ENCODE assay signal across 23 cellular contexts in the genomic region with DNA sequence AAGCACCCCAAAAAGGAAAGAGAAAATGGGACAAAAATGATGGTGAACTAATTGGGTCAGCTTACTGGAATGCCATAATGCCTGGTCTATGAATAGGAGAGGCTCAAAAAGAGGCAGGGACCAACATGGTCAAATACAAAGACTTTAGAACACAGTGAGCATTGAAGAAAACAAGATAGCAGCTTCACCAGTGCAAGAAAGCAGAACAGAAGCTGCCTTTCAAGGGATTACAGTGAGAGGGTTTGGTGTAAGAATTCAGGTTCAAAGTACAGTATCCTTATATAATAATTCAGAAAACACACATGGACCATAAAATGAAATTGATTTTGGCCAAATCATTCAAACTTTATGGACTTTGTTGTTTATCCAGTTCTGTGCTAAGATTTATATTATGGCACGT.
DNase-seq lines count a peak whose midpoint lies in the region; FAIRE-seq and TF ChIP-seq lines count a peak whose summit lies in the region.
"Had no signal": no experiment of that assay in that cellular context is flagged by ENCODE, and none has a peak within 500 bp of the region (broad histone marks: within the 10 kb centered on the region; RNA-seq: fewer than 3 reads in every experiment).

No MANE protein-coding gene starts in this region.

- H3K4me3 ChIP-seq in keratinocyte (ENCODE audit: control insufficient read depth in 2 of 3, extremely low read depth in 1 of 3, insufficient read depth in 2 of 3, low read depth in 1 of 3, low read length in 3 of 3) (no peak overlapping the region), neuronal stem cell (ENCODE audit: low read length in 2 of 2) (no peak overlapping the region), colonic mucosa (no peak overlapping the region)
- H3K4me3 ChIP-seq: A549, GM12878, K562, MG63 had no signal

- no peak overlapping the region for H3K9ac ChIP-seq in keratinocyte (ENCODE audit: control insufficient read depth, extremely low read depth, insufficient read depth, low read length)
- no peak overlapping the region for H3K9ac ChIP-seq in neuronal stem cell (ENCODE audit: low read depth, low read length, poor library complexity)
- no peak overlapping the region for H3K9ac ChIP-seq in colonic mucosa (ENCODE audit: low read depth in 2 of 2, low read length in 2 of 2)

- peak; percentile 5 for FAIRE-seq in keratinocyte (lab: Jason Lieb, UNC)
- FAIRE-seq: A549, GM12878, HepG2, K562 had no signal

- no peak overlapping the region for H3K27ac ChIP-seq in keratinocyte (ENCODE audit: control insufficient read depth, insufficient read depth, low read length)
- no peak overlapping the region for H3K27ac ChIP-seq in neuronal stem cell (replicated peaks; ENCODE audit: low read length)
- no peak overlapping the region for H3K27ac ChIP-seq in colonic mucosa
- H3K27ac ChIP-seq: A549 had no signal

- no peak overlapping the region for H4K91ac ChIP-seq in neuronal stem cell (ENCODE audit: low read depth, low read length, poor library complexity)

- TF ChIP-seq CTCF in keratinocyte (optimal IDR thresholded peaks at IDR 0.05 in 1 of 3, IDR thresholded peaks at IDR 0.05 in 1 of 3, conservative IDR thresholded peaks at IDR 0.05 in 1 of 3; ENCODE audit: extremely low read depth in 1 of 3, insufficient read depth in 2 of 3, low read length in 3 of 3) (no peak), colonic mucosa (IDR thresholded peaks at IDR 0.05) (no peak)

- no peak overlapping the region for H2BK12ac ChIP-seq in neuronal stem cell (ENCODE audit: low read length)

- H3K79me2 ChIP-seq in keratinocyte (ENCODE audit: control insufficient read depth, insufficient read depth, low read length), result peaks cover 3% of the 10 kb centered on the region

- no peak overlapping the region for H2AFZ ChIP-seq in keratinocyte (ENCODE audit: control insufficient read depth, low read length)
- H2AFZ ChIP-seq in neuronal stem cell (ENCODE audit: low read length), result peak overlapping the region; percentile 16

- H3K79me1 ChIP-seq in neuronal stem cell (ENCODE audit: low read depth, low read length), result no peaks in the 10 kb centered on the region

- dilution Hi-C loops in keratinocyte (cut with MboI; ENCODE audit: extremely low pct_ligation_motif_present, low sequenced_read_pairs), result no loop called here

- no peak overlapping the region for H3K4me3 Mint-ChIP-seq in activated naive CD4-positive, alpha-beta T cell treated with anti-CD3 and anti-CD28 coated beads, Interleukin-2, amount 10 ng/mL, durations not matched to agents 7 days and 5 days
- H3K4me3 Mint-ChIP-seq: CD4-positive, CD25-positive, alpha-beta regulatory T cell had no signal

- intact Hi-C loops in colonic mucosa (cut with DNase I), result no loop called here

- H3K27ac Mint-ChIP-seq in activated naive CD4-positive, alpha-beta T cell treated with anti-CD3 and anti-CD28 coated beads, Interleukin-2, amount 10 ng/mL, durations not matched to agents 7 days and 5 days, result no peak overlapping the region
- H3K27ac Mint-ChIP-seq: CD4-positive, CD25-positive, alpha-beta regulatory T cell had no signal

- no peak overlapping the region for H2BK5ac ChIP-seq in neuronal stem cell (ENCODE audit: low read length)

- peaks cover 2 to 3% of the 10 kb centered on the region in 2 experiments for H3K36me3 ChIP-seq in keratinocyte (ENCODE audit: control insufficient read depth in 2 of 2, extremely low read depth in 1 of 2, insufficient read depth in 2 of 2, low read length in 2 of 2)
- no peaks in the 10 kb centered on the region for H3K36me3 ChIP-seq in neuronal stem cell (replicated peaks in 1 of 2; ENCODE audit: control insufficient read depth in 2 of 2, insufficient read depth in 2 of 2, low read length in 2 of 2)
- no peaks in the 10 kb centered on the region for H3K36me3 ChIP-seq in colonic mucosa
- H3K36me3 ChIP-seq: BE2C had no signal

- H4K20me1 ChIP-seq in keratinocyte (ENCODE audit: control insufficient read depth, extremely low read depth, insufficient read depth, low read length), result no peaks in the 10 kb centered on the region

- H3K4me2 ChIP-seq in keratinocyte (ENCODE audit: control insufficient read depth, extremely low read depth, insufficient read depth, low read depth, low read length) (no peak overlapping the region), neuronal stem cell (ENCODE audit: insufficient read depth, low read length, poor library complexity, severe bottlenecking) (no peak overlapping the region)
- H3K4me2 ChIP-seq: A549 had no signal

- WGBS in neuronal stem cell (ENCODE audit: extremely low coverage in 2 of 2, insufficient read length in 2 of 2, insufficient replicate concordance in 1 of 2), 2 donors, result no CpG with 5 or more reads among the region's 1 CpG

- H3K9me3 ChIP-seq in keratinocyte (ENCODE audit: control insufficient read depth, low read depth, low read length) (peaks cover 3% of the 10 kb centered on the region), neuronal stem cell (replicated peaks in 1 of 2; ENCODE audit: control insufficient read depth in 2 of 2, insufficient read depth in 1 of 2, low read depth in 1 of 2, low read length in 2 of 2) (no peaks in the 10 kb centered on the region), colonic mucosa (no peaks in the 10 kb centered on the region)
- H3K9me3 ChIP-seq: A549, BE2C had no signal

- H3K4ac ChIP-seq in neuronal stem cell (ENCODE audit: low read length), result no peak overlapping the region

- H3K14ac ChIP-seq in neuronal stem cell (ENCODE audit: low read length), result no peak overlapping the region

- no peaks in the 10 kb centered on the region for H3K36me3 Mint-ChIP-seq in activated naive CD4-positive, alpha-beta T cell treated with anti-CD3 and anti-CD28 coated beads, Interleukin-2, amount 10 ng/mL, durations not matched to agents 7 days and 5 days
- H3K36me3 Mint-ChIP-seq: CD4-positive, CD25-positive, alpha-beta regulatory T cell had no signal

- H3K18ac ChIP-seq in neuronal stem cell (ENCODE audit: low read length), result no peak overlapping the region

- H3K23ac ChIP-seq in neuronal stem cell (ENCODE audit: low read depth, low read length, poor library complexity), result no peak overlapping the region

- H3K9me1 ChIP-seq in keratinocyte (ENCODE audit: control insufficient read depth, extremely low read depth, insufficient read depth, low read length), result no peaks in the 10 kb centered on the region

- H3K27me3 Mint-ChIP-seq in activated naive CD4-positive, alpha-beta T cell treated with anti-CD3 and anti-CD28 coated beads, Interleukin-2, amount 10 ng/mL, durations not matched to agents 7 days and 5 days, result no peaks in the 10 kb centered on the region
- H3K27me3 Mint-ChIP-seq: CD4-positive, CD25-positive, alpha-beta regulatory T cell had no signal

- no peaks in the 10 kb centered on the region for H3K9me3 Mint-ChIP-seq in activated naive CD4-positive, alpha-beta T cell treated with anti-CD3 and anti-CD28 coated beads, Interleukin-2, amount 10 ng/mL, durations not matched to agents 7 days and 5 days

- H3K27me3 ChIP-seq in keratinocyte (ENCODE audit: control insufficient read depth, extremely low read depth, insufficient read depth, low read length) (no peaks in the 10 kb centered on the region), neuronal stem cell (ENCODE audit: control insufficient read depth in 3 of 3, insufficient read depth in 3 of 3, low read depth in 1 of 3, low read length in 3 of 3) (no peaks in the 10 kb centered on the region), colonic mucosa (no peaks in the 10 kb centered on the region)
- H3K27me3 ChIP-seq: MG63 had no signal

- H2AK5ac ChIP-seq in neuronal stem cell (ENCODE audit: low read depth, low read length), result no peak overlapping the region

- H4K8ac ChIP-seq in neuronal stem cell (ENCODE audit: low read depth, low read length), result no peak overlapping the region

- no peak overlapping the region for H2BK15ac ChIP-seq in neuronal stem cell (ENCODE audit: low read length)

- no peaks in the 10 kb centered on the region for H3K4me1 Mint-ChIP-seq in activated naive CD4-positive, alpha-beta T cell treated with anti-CD3 and anti-CD28 coated beads, Interleukin-2, amount 10 ng/mL, durations not matched to agents 7 days and 5 days

- DNase-seq in RPMI7951 (ENCODE audit: low read depth), result peak; percentile 2
- DNase-seq in keratinocyte (ENCODE audit: low read depth, low spot score), result no peak
- no peak for DNase-seq in neuronal stem cell (ENCODE audit: low spot score)
- DNase-seq in CD1c-positive myeloid dendritic cell (ENCODE audit: extremely low spot score), result no peak
- no peak for DNase-seq in colonic mucosa
- no peak for DNase-seq in NCI-H2196 (lab: John Stamatoyannopoulos, UW; ENCODE audit: unreplicated experiment)
- no peak for DNase-seq in activated naive CD4-positive, alpha-beta T cell treated with anti-CD3 and anti-CD28 coated beads, Interleukin-2, amount 10 ng/mL, durations not matched to agents 7 days and 5 days
- DNase-seq: BE2C; CD4-positive, CD25-positive, alpha-beta regulatory T cell; COR-L47; DND-41; H7; MG63; NCI-H1048; NCI-H1417 treated with DMSO at 0.1 percent for 48 hours; NCI-H187; NCI-H2227 treated with DMSO at 0.1 percent for 48 hours; NCI-H510A; NCI-H748 treated with DMSO at 0.1 percent for 48 hours had no signal

- no peak overlapping the region for H2BK120ac ChIP-seq in neuronal stem cell (ENCODE audit: low read depth, low read length)

- CTCF ChIA-PET in activated naive CD4-positive, alpha-beta T cell treated with anti-CD3 and anti-CD28 coated beads, Interleukin-2, amount 10 ng/mL, durations not matched to agents 7 days and 5 days (lab: Charles Lee), result no interaction called here

- H3K4me1 ChIP-seq in keratinocyte (ENCODE audit: control insufficient read depth, extremely low read depth, insufficient read depth, low read length), result peaks cover 13% of the 10 kb centered on the region
- peaks cover 0 to 2% of the 10 kb centered on the region in 2 donors for H3K4me1 ChIP-seq in neuronal stem cell (ENCODE audit: control insufficient read depth in 2 of 2, insufficient read depth in 1 of 2, low read depth in 1 of 2, low read length in 2 of 2)
- H3K4me1 ChIP-seq in colonic mucosa, result no peaks in the 10 kb centered on the region
- H3K4me1 ChIP-seq: BE2C had no signal
